ENCODE assay signal across 10 cellular contexts in genomic region chrX:102339312-102340298, GRCh38.
A peak's percentile ranks its signal among the peaks of the same experiment; 100 is the strongest.
DNase-seq lines count a peak whose midpoint lies in the region; ATAC-seq and TF ChIP-seq lines count a peak whose summit lies in the region.
"Had no signal": no experiment of that assay in that cellular context is flagged by ENCODE, and none has a peak within 500 bp of the region (broad histone marks: within the 10 kb centered on the region; RNA-seq: fewer than 3 reads in every experiment).

No MANE protein-coding gene starts in this region.

- ATAC-seq in aorta (ENCODE audit: low FRiP score) (peak; percentile 22), GM18519 (IDR thresholded peaks at IDR 0.05; ENCODE audit: low FRiP score, unreplicated experiment) (no peak), HG02759 (IDR thresholded peaks at IDR 0.05; ENCODE audit: unreplicated experiment) (no peak)

- no peaks in the 10 kb centered on the region for H3K9me2 ChIP-seq in MM.1S (replicated peaks; ENCODE audit: insufficient read depth, low read length)

- 64 to 67% methylated on average over 19 of the region's 19 CpGs for WGBS in aorta, 2 donors

- H3K27ac ChIP-seq in MM.1S (ENCODE audit: low read length): peak overlapping the region; percentile 37; the same call in 1 of the 2 replicates
- no peak overlapping the region for H3K27ac ChIP-seq in aorta (ENCODE audit: low read depth in 1 of 2, low read length in 2 of 2)
- H3K27ac ChIP-seq: RWPE1 had no signal

- H3K36me3 ChIP-seq in MM.1S (replicated peaks; ENCODE audit: insufficient read depth, low read length) (no peaks in the 10 kb centered on the region), aorta (ENCODE audit: control insufficient read depth in 1 of 2, insufficient read depth in 2 of 2, low read length in 1 of 2) (no peaks in the 10 kb centered on the region)

- H3K27me3 ChIP-seq in MM.1S (replicated peaks; ENCODE audit: insufficient read depth, low read length) (no peaks in the 10 kb centered on the region), aorta (ENCODE audit: control insufficient read depth in 1 of 2, insufficient read depth in 2 of 2, low read length in 1 of 2) (no peaks in the 10 kb centered on the region)

- H4K20me1 ChIP-seq in MM.1S (ENCODE audit: insufficient read depth, low read length): no peaks in the 10 kb centered on the region

- no peaks in the 10 kb centered on the region for H3K79me2 ChIP-seq in MM.1S (ENCODE audit: low read length)

- H3F3A ChIP-seq in MM.1S (ENCODE audit: insufficient read depth, low read length): no peaks in the 10 kb centered on the region

- H3K9ac ChIP-seq in MM.1S (ENCODE audit: low read length): no peak overlapping the region

- TF ChIP-seq CTCF in MM.1S (IDR thresholded peaks at IDR 0.05; ENCODE audit: low read length): no peak

- H3K9me3 ChIP-seq in MM.1S (replicated peaks; ENCODE audit: insufficient read depth, low read length) (no peaks in the 10 kb centered on the region), aorta (ENCODE audit: control insufficient read depth, low read length) (no peaks in the 10 kb centered on the region)

- intact Hi-C loops in aorta (cut with DNase I): no loop called here

- H2AFZ ChIP-seq in MM.1S (ENCODE audit: low read length): peak overlapping the region; percentile 49; the same call in 1 of the 2 replicates

- H3K4me3 ChIP-seq in MM.1S (ENCODE audit: low read length) (no peak overlapping the region), aorta (ENCODE audit: low read length in 2 of 2) (no peak overlapping the region)

- H3K4me1 ChIP-seq in MM.1S (ENCODE audit: low read length): no peaks in the 10 kb centered on the region
- H3K4me1 ChIP-seq in aorta (ENCODE audit: control insufficient read depth in 1 of 2, insufficient read depth in 2 of 2, low read length in 2 of 2): no peaks in the 10 kb centered on the region

- peak; percentile 5 to 13 for DNase-seq in stimulated activated CD4-positive, alpha-beta T cell treated with anti-CD3 and anti-CD28 coated beads, Interleukin-2, amount 100 ng/mL, for 24 hours
- no peak for DNase-seq in stimulated activated CD4-positive, alpha-beta T cell treated with anti-CD3 and anti-CD28 coated beads, Interleukin-12 subunit alpha, Interleukin-12 subunit beta, amount 100 ng/mL, for 4 hours
- peak; percentile 86 for DNase-seq in MM.1S
- DNase-seq in iPS DF 4.7 (ENCODE audit: extremely low read depth, low spot score): peak; percentile 22
- DNase-seq in aorta: peak; percentile 38 to 48
- no peak for DNase-seq in amniotic stem cell (lab: John Stamatoyannopoulos, UW)
- DNase-seq: NCI-H2171 treated with DMSO at 0.1 percent for 48 hours had no signal

- no peak overlapping the region for H3K4me2 ChIP-seq in MM.1S (ENCODE audit: low read depth, low read length)

Comparison
In these comparisons a context has a peak if more than half of its experiments do, and no peak if none do; other contexts are left out.
1. DNase-seq: peak in stimulated activated CD4-positive, alpha-beta T cell treated with anti-CD3 and anti-CD28 coated beads, Interleukin-2, amount 100 ng/mL, for 24 hours (2 of 2), MM.1S (single experiment), iPS DF 4.7 (single experiment) and aorta (2 of 2); none in stimulated activated CD4-positive, alpha-beta T cell treated with anti-CD3 and anti-CD28 coated beads, Interleukin-12 subunit alpha, Interleukin-12 subunit beta, amount 100 ng/mL, for 4 hours (single experiment) and amniotic stem cell (single experiment).